In genomic region chr3:194206375-194206774, GRCh38 we compare ENCODE assay signal across 8 cellular contexts.
DNase-seq lines count a peak whose midpoint lies in the region; ATAC-seq and TF ChIP-seq lines count a peak whose summit lies in the region.

No MANE protein-coding gene starts in this region.

- DNase-seq in GM03348 (ENCODE audit: low spot score) (peak; percentile 42), OCI-LY7 (ENCODE audit: low spot score) (no peak), head of caudate nucleus (peak in 26 of 42 donors; percentile 13 to 72 (median 34)), posterior vena cava (ENCODE audit: low spot score) (peak; percentile 85), NCI-H1092 (lab: John Stamatoyannopoulos, UW) (no peak), COLO829 (ENCODE audit: low spot score) (no peak)

- H3K79me2 ChIP-seq in OCI-LY7 (ENCODE audit: insufficient read depth, low read depth, low read length): no peaks in the 10 kb centered on the region

- TF ChIP-seq CTCF in OCI-LY7 (conservative IDR thresholded peaks at IDR 0.05; ENCODE audit: low read length): no peak

- H3K36me3 ChIP-seq in OCI-LY7 (ENCODE audit: insufficient read depth, low read length): no peaks in the 10 kb centered on the region

- CTCF ChIA-PET in OCI-LY7 (lab: Charles Lee; ENCODE audit: unreplicated experiment): no interaction called here

- no peak overlapping the region for H3K4me2 ChIP-seq in OCI-LY7 (ENCODE audit: low read length)

- H3K9me3 ChIP-seq in OCI-LY7 (ENCODE audit: low read length): no peaks in the 10 kb centered on the region

- intact Hi-C loops in OCI-LY7 (cut with micrococcal nuclease; ENCODE audit: unreplicated experiment): no loop called here
- intact Hi-C loops in head of caudate nucleus (cut with DNase I): no loop called here
- intact Hi-C loops in posterior vena cava (cut with DNase I): no loop called here

- POLR2A ChIA-PET in OCI-LY7 (lab: Charles Lee): interaction anchor here (0.8 kb wide), 1 partner anchor 353 kb away, joined by 4 read pairs; no protein-coding TSS in a partner anchor

- H3K4me1 ChIP-seq in OCI-LY7 (ENCODE audit: insufficient read depth, low read length, poor library complexity, severe bottlenecking): peaks cover 3% of the 10 kb centered on the region

- no peak overlapping the region for H3K27ac ChIP-seq in OCI-LY7 (ENCODE audit: low read depth, low read length, poor library complexity, severe bottlenecking)

- ATAC-seq in HG03354 (IDR thresholded peaks at IDR 0.05; ENCODE audit: poor library complexity, severe bottlenecking, unreplicated experiment): no peak
- ATAC-seq in HG03175 (IDR thresholded peaks at IDR 0.05; ENCODE audit: unreplicated experiment): no peak

- no peaks in the 10 kb centered on the region for H3K9me2 ChIP-seq in OCI-LY7 (ENCODE audit: insufficient read depth, low read length)

- H2AFZ ChIP-seq in OCI-LY7 (ENCODE audit: low read length): peak overlapping the region; percentile 88

- BruUV-seq in OCI-LY7 (replicated peaks; lab: Mats Ljungman, UMichigan): no TSS peak

- no peaks in the 10 kb centered on the region for H4K20me1 ChIP-seq in OCI-LY7 (ENCODE audit: insufficient read depth, low read length)

- H3K4me3 ChIP-seq in OCI-LY7 (ENCODE audit: low read depth, low read length, poor library complexity, severe bottlenecking): no peak overlapping the region

Comparison
In these comparisons a context has a peak if more than half of its experiments do, and no peak if none do; other contexts are left out.
1. DNase-seq: peak in GM03348 (single experiment), head of caudate nucleus (26 of 42) and posterior vena cava (single experiment); none in OCI-LY7 (single experiment), NCI-H1092 (single experiment) and COLO829 (single experiment).